In the genomic region with DNA sequence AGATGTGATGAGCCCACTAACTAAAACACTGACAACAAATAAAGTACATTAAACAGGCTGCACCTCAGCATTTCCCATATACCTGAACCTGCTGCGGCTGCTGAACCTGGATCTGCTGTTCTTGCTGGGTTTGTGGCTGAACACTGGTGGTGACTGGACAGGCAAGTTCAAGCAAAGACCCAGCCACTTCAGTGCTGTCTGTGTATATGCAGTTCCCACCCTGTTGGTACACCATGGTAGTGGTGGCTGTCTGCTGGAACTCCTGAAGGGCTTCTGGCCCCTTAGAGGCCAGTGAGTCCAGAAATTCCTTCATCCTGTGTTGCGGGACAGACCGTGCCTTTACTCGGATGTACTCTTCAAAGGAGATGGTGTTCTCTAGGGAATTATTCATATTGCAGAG, we compare ENCODE assay signal across 27 cellular contexts.
"Had no signal": no experiment of that assay in that cellular context is flagged by ENCODE, and none has a peak within 500 bp of the region (broad histone marks: within the 10 kb centered on the region; RNA-seq: fewer than 3 reads in every experiment).

No MANE protein-coding gene starts in this region.

- H3K27ac ChIP-seq: colonic mucosa, neural progenitor cell, parathyroid adenoma, right atrium auricular region, tibial nerve, WERI-Rb-1 had no signal

- H3K27me3 Mint-ChIP-seq: activated CD4-positive, alpha-beta memory T cell treated with anti-CD3 and anti-CD28 coated beads, Interleukin-2, amount 10 ng/mL, durations not matched to agents 7 days and 5 days; activated CD4-positive, alpha-beta T cell treated with anti-CD3 and anti-CD28 coated beads, Interleukin-2, amount 10 ng/mL, durations not matched to agents 7 days and 5 days; memory B cell; naive thymus-derived CD8-positive, alpha-beta T cell; T-helper 17 cell had no signal

- H3K4me3 Mint-ChIP-seq: activated CD4-positive, alpha-beta memory T cell treated with anti-CD3 and anti-CD28 coated beads, Interleukin-2, amount 10 ng/mL, durations not matched to agents 7 days and 5 days; activated CD4-positive, alpha-beta T cell treated with anti-CD3 and anti-CD28 coated beads, Interleukin-2, amount 10 ng/mL, durations not matched to agents 7 days and 5 days; immature natural killer cell; memory B cell; naive thymus-derived CD8-positive, alpha-beta T cell; neural progenitor cell; T-helper 17 cell had no signal

- H3K4me1 Mint-ChIP-seq: activated CD4-positive, alpha-beta memory T cell treated with anti-CD3 and anti-CD28 coated beads, Interleukin-2, amount 10 ng/mL, durations not matched to agents 7 days and 5 days; neural progenitor cell had no signal

- H3K4me1 ChIP-seq: colonic mucosa, neural progenitor cell, parathyroid adenoma had no signal

- H3K9me3 ChIP-seq: colonic mucosa, right atrium auricular region, tibial nerve had no signal

- DNase-seq: activated CD4-positive, alpha-beta memory T cell treated with anti-CD3 and anti-CD28 coated beads, Interleukin-2, amount 10 ng/mL, durations not matched to agents 7 days and 5 days; activated CD4-positive, alpha-beta T cell treated with anti-CD3 and anti-CD28 coated beads for 1 hour; activated CD4-positive, alpha-beta T cell treated with anti-CD3 and anti-CD28 coated beads, Interleukin-2, amount 10 ng/mL, durations not matched to agents 7 days and 5 days; activated CD8-positive, alpha-beta memory T cell treated with anti-CD3 and anti-CD28 coated beads, Interleukin-2, amount 50 U/mL, for 48 hours; activated T-cell treated with anti-CD3 and anti-CD28 coated beads, Interleukin-2, amount 50 U/mL, for 48 hours; colonic mucosa; effector CD8-positive, alpha-beta T cell; erythroblast; head of caudate nucleus; hypothalamus; immature natural killer cell; midbrain; naive thymus-derived CD8-positive, alpha-beta T cell; occipital lobe; stimulated activated CD4-positive, alpha-beta T cell treated with anti-CD3 and anti-CD28 coated beads, Interleukin-15, amount 100 ng/mL, for 24 hours; stimulated activated CD4-positive, alpha-beta T cell treated with anti-CD3 and anti-CD28 coated beads, Interleukin-2, amount 100 ng/mL, for 48 hours; stimulated activated naive CD4-positive, alpha-beta T cell treated with Interleukin-2 at 50 U/mL for 16 hours; T-helper 17 cell; T1000; WERI-Rb-1 had no signal

- H2AFZ ChIP-seq: neural progenitor cell, parathyroid adenoma had no signal

- H3K36me3 ChIP-seq: neural progenitor cell had no signal

- H3K27me3 ChIP-seq: colonic mucosa, neural progenitor cell, right atrium auricular region, tibial nerve had no signal

- H3K4me2 ChIP-seq: neural progenitor cell had no signal

- H3K27ac Mint-ChIP-seq: activated CD4-positive, alpha-beta memory T cell treated with anti-CD3 and anti-CD28 coated beads, Interleukin-2, amount 10 ng/mL, durations not matched to agents 7 days and 5 days; activated CD4-positive, alpha-beta T cell treated with anti-CD3 and anti-CD28 coated beads, Interleukin-2, amount 10 ng/mL, durations not matched to agents 7 days and 5 days; activated T-helper 2 cell treated with anti-CD3 and anti-CD28 coated beads, Interferon-gamma antibody, Interleukin-2, Interleukin-4, amounts not matched to agents 10 μg/mL and 5 μg/mL and 100 μg/mL, durations not matched to agents 14 hours and 24 hours and 36 hours; memory B cell; neural progenitor cell; T-helper 17 cell had no signal

- H3K9ac ChIP-seq: neural progenitor cell, parathyroid adenoma had no signal

- H3K4me3 ChIP-seq: colonic mucosa, neural progenitor cell, right atrium auricular region, tibial nerve had no signal

- H3K9me3 Mint-ChIP-seq: activated CD4-positive, alpha-beta memory T cell treated with anti-CD3 and anti-CD28 coated beads, Interleukin-2, amount 10 ng/mL, durations not matched to agents 7 days and 5 days; activated CD4-positive, alpha-beta T cell treated with anti-CD3 and anti-CD28 coated beads, Interleukin-2, amount 10 ng/mL, durations not matched to agents 7 days and 5 days; activated naive CD4-positive, alpha-beta T cell treated with anti-CD3 and anti-CD28 coated beads, Interleukin-2, amount 50 U/mL, for 72 hours; activated T-helper 2 cell treated with anti-CD3 and anti-CD28 coated beads, Interferon-gamma antibody, Interleukin-2, Interleukin-4, amounts not matched to agents 10 μg/mL and 5 μg/mL and 100 μg/mL, durations not matched to agents 14 hours and 24 hours and 36 hours; immature natural killer cell; memory B cell; naive thymus-derived CD8-positive, alpha-beta T cell; neural progenitor cell had no signal

- ATAC-seq: activated naive CD4-positive, alpha-beta T cell treated with anti-CD3 and anti-CD28 coated beads, Interleukin-2, amount 50 U/mL, for 72 hours; naive thymus-derived CD8-positive, alpha-beta T cell; T-helper 17 cell had no signal
